Comparison of ENCODE assay signal across 11 cellular contexts in genomic region chr3:3782469-3782868, GRCh38. TPM values are rescaled to one million over a fixed set of nuclear protein-coding genes. Genes with fewer than 3 reads are reported as not detected.
"Had no signal": no experiment of that assay in that cellular context is flagged by ENCODE, and none has a peak within 500 bp of the region (broad histone marks: within the 10 kb centered on the region; RNA-seq: fewer than 3 reads in every experiment).

No MANE protein-coding gene starts in this region.

- H3K36me3 ChIP-seq: HAP-1 had no signal

- ATAC-seq: GM23338, HCT116 had no signal

- H3K4me2 ChIP-seq: GM23338 had no signal

- H3K4me1 ChIP-seq: HAP-1 had no signal

- H3K9me3 ChIP-seq: HAP-1 had no signal

- H3K9ac ChIP-seq: GM23248 had no signal

- H3K4me3 ChIP-seq: GM23248, GM23338, HAP-1 had no signal

- H2AFZ ChIP-seq: GM23248, GM23338 had no signal

- FAIRE-seq: H1, H54 had no signal

- H3K27ac ChIP-seq: GM23248 had no signal

- DNase-seq: GM23248, GOT3, H7, H9, HCEC 1CT, HFFc6 had no signal

RNA-seq across cellular contexts. Expression of gene LRRN1, which starts 16.8 kb away (rescaled TPM):
- total RNA-seq: GM23248, HFFc6 had no signal
- polyA plus RNA-seq: GM23248 had no signal
